Comparison of ENCODE assay signal across 26 cellular contexts in the genomic region with DNA sequence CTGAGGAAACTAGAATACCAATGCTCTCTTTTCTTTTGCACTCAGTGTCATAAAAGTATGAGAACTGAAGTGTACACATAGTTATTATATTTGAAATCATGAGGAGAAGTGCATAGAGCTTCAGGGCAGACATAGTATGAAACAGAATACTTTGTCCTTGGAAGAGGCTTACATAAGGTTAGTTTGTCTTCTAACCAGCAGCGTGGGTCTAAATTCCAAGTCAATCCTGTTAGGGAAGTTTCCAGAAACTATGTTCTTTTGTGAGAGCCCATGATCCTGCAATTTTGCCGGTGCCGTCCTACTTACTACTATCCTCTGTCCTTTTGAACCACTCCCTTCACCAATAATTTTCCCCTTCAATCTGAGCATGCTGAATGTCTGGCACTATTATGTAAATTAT.
"Had no signal": no experiment of that assay in that cellular context is flagged by ENCODE, and none has a peak within 500 bp of the region (broad histone marks: within the 10 kb centered on the region; RNA-seq: fewer than 3 reads in every experiment).

No MANE protein-coding gene starts in this region.

- H3K27ac ChIP-seq: colonic mucosa, coronary artery, dorsolateral prefrontal cortex, epithelial cell of prostate, esophagus muscularis mucosa, esophagus squamous epithelium, foreskin keratinocyte, gastrocnemius medialis, gastroesophageal sphincter, heart left ventricle, heart right ventricle had no signal

- H3K27me3 ChIP-seq: colonic mucosa, dorsolateral prefrontal cortex, esophagus muscularis mucosa, esophagus squamous epithelium, foreskin keratinocyte, gastrocnemius medialis, gastroesophageal sphincter, heart left ventricle, heart right ventricle had no signal

- H3K9me3 ChIP-seq: colonic mucosa, esophagus muscularis mucosa, esophagus squamous epithelium, gastrocnemius medialis, gastroesophageal sphincter had no signal

- H3K4me3 ChIP-seq: colonic mucosa, coronary artery, dorsolateral prefrontal cortex, esophagus muscularis mucosa, esophagus squamous epithelium, gastrocnemius medialis, gastroesophageal sphincter, heart left ventricle, heart right ventricle had no signal

- H3K36me3 ChIP-seq: colonic mucosa, esophagus muscularis mucosa, esophagus squamous epithelium, gastrocnemius medialis, gastroesophageal sphincter, heart left ventricle, heart right ventricle had no signal

- DNase-seq: colonic mucosa; cortex of kidney; dermis blood vessel endothelial cell; dorsolateral prefrontal cortex; effector CD4-positive, alpha-beta T cell; effector CD8-positive, alpha-beta T cell; effector memory CD4-positive, alpha-beta T cell; effector memory CD8-positive, alpha-beta T cell; endodermal cell; erythroblast; esophagus squamous epithelium; foreskin fibroblast; foreskin keratinocyte; foreskin melanocyte; gastrocnemius medialis; glutamatergic neuron; head of caudate nucleus; heart left ventricle; heart right ventricle had no signal

- ATAC-seq: effector memory CD8-positive, alpha-beta T cell; esophagus mucosa; foreskin keratinocyte; gastrocnemius medialis; gastroesophageal sphincter; heart left ventricle; heart right ventricle had no signal

- FAIRE-seq: colon, endothelial cell of umbilical vein had no signal

- H3K4me1 ChIP-seq: colonic mucosa, esophagus muscularis mucosa, esophagus squamous epithelium, foreskin keratinocyte, gastrocnemius medialis, gastroesophageal sphincter, heart left ventricle, heart right ventricle had no signal
